In the genomic region with DNA sequence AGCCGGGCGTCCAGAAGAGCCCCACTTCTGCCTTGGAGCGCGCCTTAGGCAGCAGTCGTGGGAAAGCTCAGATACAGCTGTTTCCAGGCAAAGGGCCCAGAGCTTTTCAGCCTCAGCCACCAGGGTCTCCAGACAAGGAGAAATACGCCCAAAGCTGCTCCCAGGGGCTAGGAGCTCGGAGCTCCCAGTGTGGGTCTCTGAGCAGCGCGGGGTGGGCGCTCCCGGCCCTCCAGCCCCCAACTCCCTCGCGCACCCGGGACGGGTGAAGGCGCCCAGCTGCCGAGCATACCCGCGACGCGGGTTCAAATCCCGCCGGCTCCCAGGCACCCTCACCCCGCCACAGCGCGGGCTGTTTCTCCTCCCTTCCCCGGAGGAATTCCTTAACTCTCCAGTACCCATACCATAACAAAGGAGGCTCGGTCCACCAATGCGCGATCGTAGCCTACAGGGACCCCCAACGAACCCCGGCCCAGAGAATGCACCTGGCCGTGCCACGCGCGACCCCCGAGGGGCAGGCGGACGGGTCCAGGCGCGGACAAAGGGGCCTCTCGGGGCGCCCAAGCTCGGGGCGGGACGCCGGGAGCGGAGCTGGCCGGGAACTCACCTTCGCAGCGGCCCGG, we compare ENCODE assay signal across 10 cellular contexts. TPM values are rescaled to one million over a fixed set of nuclear protein-coding genes. Genes with fewer than 3 reads are reported as not detected.
DNase-seq lines count a peak whose midpoint lies in the region; ATAC-seq, FAIRE-seq and TF ChIP-seq lines count a peak whose summit lies in the region.
"Had no signal": no experiment of that assay in that cellular context is flagged by ENCODE, and none has a peak within 500 bp of the region (broad histone marks: within the 10 kb centered on the region; RNA-seq: fewer than 3 reads in every experiment).

No MANE protein-coding gene starts in this region.

- peaks cover 59% of the 10 kb centered on the region for H3K36me3 Mint-ChIP-seq in chondrocyte (ENCODE audit: low read depth)
- no peaks in the 10 kb centered on the region for H3K36me3 Mint-ChIP-seq in activated T-cell treated with anti-CD3 and anti-CD28 coated beads, Interleukin-2, amount 50 U/mL, for 4 hours (ENCODE audit: insufficient read depth)

- FAIRE-seq in kidney (lab: Jason Lieb, UNC) = no peak

- H3K27me3 ChIP-seq in HUES48 (ENCODE audit: control insufficient read depth, insufficient read depth, low read length) = peaks cover 39% of the 10 kb centered on the region

- peak overlapping the region; percentile 77 for H3K9ac ChIP-seq in HUES48 (ENCODE audit: low read depth, low read length)
- H3K9ac ChIP-seq in kidney (ENCODE audit: low read length in 2 of 2) = peak overlapping the region; percentile 90 to 94

- no peak for ATAC-seq in activated T-cell treated with anti-CD3 and anti-CD28 coated beads, Interleukin-2, amount 50 U/mL, for 4 hours
- ATAC-seq in HG03025 (IDR thresholded peaks at IDR 0.05; ENCODE audit: low FRiP score, unreplicated experiment) (no peak), HG03139 (IDR thresholded peaks at IDR 0.05; ENCODE audit: unreplicated experiment) (no peak), HG03469 (IDR thresholded peaks at IDR 0.05; ENCODE audit: unreplicated experiment) (no peak)

- no peaks in the 10 kb centered on the region; the same call in 1 of the 2 replicates for H3K36me3 ChIP-seq in HUES48 (ENCODE audit: control insufficient read depth, insufficient read depth, low read length)
- H3K36me3 ChIP-seq in kidney (ENCODE audit: control insufficient read depth in 1 of 2, insufficient read depth in 2 of 2, low read length in 2 of 2) = no peaks in the 10 kb centered on the region

- H3K27me3 Mint-ChIP-seq in chondrocyte (ENCODE audit: low read depth) = no peaks in the 10 kb centered on the region
- H3K27me3 Mint-ChIP-seq in activated T-cell treated with anti-CD3 and anti-CD28 coated beads, Interleukin-2, amount 50 U/mL, for 4 hours (ENCODE audit: low read depth) = peaks cover 71% of the 10 kb centered on the region

- intact Hi-C loops in kidney (cut with DNase I) = loop anchor here (10.0 kb wide), 1 partner anchor 108 kb away; no protein-coding TSS in a partner anchor

- H3K9me3 ChIP-seq in HUES48 (ENCODE audit: control insufficient read depth, insufficient read depth, low read length) = no peaks in the 10 kb centered on the region
- H3K9me3 ChIP-seq in kidney (ENCODE audit: control insufficient read depth in 1 of 2, low read length in 2 of 2) = no peaks in the 10 kb centered on the region

- TF ChIP-seq CTCF in chondrocyte (IDR thresholded peaks at IDR 0.05) (no peak), kidney (IDR thresholded peaks at IDR 0.05; ENCODE audit: borderline replicate concordance, extremely low read depth, insufficient read depth) (no peak)

- H3K4me3 ChIP-seq in HUES48 (ENCODE audit: low read depth, low read length) (peak overlapping the region; percentile 82), kidney (ENCODE audit: low read length in 2 of 2) (peak overlapping the region; percentile 71 to 93), skin epidermis (peak overlapping the region; percentile 44 to 72 (median 57))

- H3K9me3 Mint-ChIP-seq in chondrocyte (ENCODE audit: low read depth) = no peaks in the 10 kb centered on the region
- no peaks in the 10 kb centered on the region for H3K9me3 Mint-ChIP-seq in activated T-cell treated with anti-CD3 and anti-CD28 coated beads, Interleukin-2, amount 50 U/mL, for 4 hours
- H3K9me3 Mint-ChIP-seq: activated T-helper 2 cell treated with anti-CD3 and anti-CD28 coated beads, Interferon-gamma antibody, Interleukin-2, Interleukin-4, amounts not matched to agents 10 μg/mL and 5 μg/mL and 100 μg/mL, durations not matched to agents 14 hours and 24 hours and 36 hours had no signal

- H3K4me1 ChIP-seq in HUES48 (ENCODE audit: control insufficient read depth, insufficient read depth, low read length) (peaks cover 8% of the 10 kb centered on the region), kidney (ENCODE audit: control insufficient read depth in 1 of 2, insufficient read depth in 1 of 2, low read depth in 1 of 2, low read length in 2 of 2) (peaks cover 43 to 60% of the 10 kb centered on the region in 2 donors)

- peaks cover 63% of the 10 kb centered on the region for H3K4me1 Mint-ChIP-seq in chondrocyte (ENCODE audit: low read depth)
- no peaks in the 10 kb centered on the region for H3K4me1 Mint-ChIP-seq in activated T-cell treated with anti-CD3 and anti-CD28 coated beads, Interleukin-2, amount 50 U/mL, for 4 hours (ENCODE audit: low read depth)

- no peak for DNase-seq in chondrocyte (ENCODE audit: low spot score)
- DNase-seq in kidney = no peak
- no peak for DNase-seq in activated T-cell treated with anti-CD3 and anti-CD28 coated beads, Interleukin-2, amount 50 U/mL, for 4 hours
- DNase-seq: naive B cell had no signal

- H3K27ac ChIP-seq in HUES48 (ENCODE audit: low read depth, low read length) (peak overlapping the region; percentile 71), kidney (ENCODE audit: low read depth in 2 of 2, low read length in 2 of 2) (peak overlapping the region; percentile 89 to 94), skin epidermis (peak overlapping the region in 20 of 21 experiments; percentile 4 to 92 (median 82))

- peak overlapping the region; percentile 91 for H3K27ac Mint-ChIP-seq in chondrocyte (ENCODE audit: unreplicated experiment)
- H3K27ac Mint-ChIP-seq: activated T-helper 2 cell treated with anti-CD3 and anti-CD28 coated beads, Interferon-gamma antibody, Interleukin-2, Interleukin-4, amounts not matched to agents 10 μg/mL and 5 μg/mL and 100 μg/mL, durations not matched to agents 14 hours and 24 hours and 36 hours; naive B cell had no signal

- H3K4me3 Mint-ChIP-seq in chondrocyte (ENCODE audit: unreplicated experiment) = peak overlapping the region; percentile 94
- H3K4me3 Mint-ChIP-seq in activated T-cell treated with anti-CD3 and anti-CD28 coated beads, Interleukin-2, amount 50 U/mL, for 4 hours = no peak overlapping the region
- H3K4me3 Mint-ChIP-seq: naive B cell had no signal

RNA-seq across cellular contexts. Expression of gene COL4A1, which starts 0.5 kb away (rescaled TPM):
- 2,319 to 5,210 TPM (median 5,209 TPM) in 3 replicates for total RNA-seq in chondrocyte
- total RNA-seq in kidney = 218 TPM
- 53.0 TPM for polyA plus RNA-seq in kidney (ENCODE audit: insufficient read depth, low read depth, low replicate concordance)
- under 1 TPM; 0.42 to 0.66 (median 0.54) TPM for total RNA-seq in activated T-cell treated with anti-CD3 and anti-CD28 coated beads, Interleukin-2, amount 50 U/mL, for 4 hours
- total RNA-seq: activated T-helper 2 cell treated with anti-CD3 and anti-CD28 coated beads, Interferon-gamma antibody, Interleukin-2, Interleukin-4, amounts not matched to agents 10 μg/mL and 5 μg/mL and 100 μg/mL, durations not matched to agents 14 hours and 24 hours and 36 hours had no signal

RNA-seq across cellular contexts. Expression of gene COL4A2, which starts 0.6 kb away (rescaled TPM):
- total RNA-seq in chondrocyte (1,370 to 2,411 TPM (median 2,366 TPM) in 3 replicates), kidney (265 TPM)
- polyA plus RNA-seq in kidney (ENCODE audit: insufficient read depth, low read depth, low replicate concordance) = 126 TPM
- total RNA-seq in activated T-cell treated with anti-CD3 and anti-CD28 coated beads, Interleukin-2, amount 50 U/mL, for 4 hours = 1 to 10 TPM in 2 of 3 donors, under 1 TPM in 1; 0.63 to 1.2 (median 1.1) TPM
- total RNA-seq: activated T-helper 2 cell treated with anti-CD3 and anti-CD28 coated beads, Interferon-gamma antibody, Interleukin-2, Interleukin-4, amounts not matched to agents 10 μg/mL and 5 μg/mL and 100 μg/mL, durations not matched to agents 14 hours and 24 hours and 36 hours had no signal

Comparison
In these comparisons a context has a peak if more than half of its experiments do, and no peak if none do; other contexts are left out.
1. RNA of gene COL4A1, which starts 0.5 kb away (total RNA-seq): 2,319 to 5,210 TPM in chondrocyte and 218 TPM in kidney (single experiment); 0.42 to 0.66 TPM in activated T-cell treated with anti-CD3 and anti-CD28 coated beads, Interleukin-2, amount 50 U/mL, for 4 hours; every median in the first group is over 100 times any median in the second.
2. RNA of gene COL4A2, which starts 0.6 kb away (total RNA-seq): 1,370 to 2,411 TPM in chondrocyte and 265 TPM in kidney (single experiment); 0.63 to 1.2 TPM in activated T-cell treated with anti-CD3 and anti-CD28 coated beads, Interleukin-2, amount 50 U/mL, for 4 hours; every median in the first group is over 100 times any median in the second.
3. Peak in every context shown above with its lines, with median percentiles within 50 percentile points of each other: H3K27ac ChIP-seq and H3K4me3 ChIP-seq.